Comparison of ENCODE assay signal across 8 cellular contexts in the genomic region with DNA sequence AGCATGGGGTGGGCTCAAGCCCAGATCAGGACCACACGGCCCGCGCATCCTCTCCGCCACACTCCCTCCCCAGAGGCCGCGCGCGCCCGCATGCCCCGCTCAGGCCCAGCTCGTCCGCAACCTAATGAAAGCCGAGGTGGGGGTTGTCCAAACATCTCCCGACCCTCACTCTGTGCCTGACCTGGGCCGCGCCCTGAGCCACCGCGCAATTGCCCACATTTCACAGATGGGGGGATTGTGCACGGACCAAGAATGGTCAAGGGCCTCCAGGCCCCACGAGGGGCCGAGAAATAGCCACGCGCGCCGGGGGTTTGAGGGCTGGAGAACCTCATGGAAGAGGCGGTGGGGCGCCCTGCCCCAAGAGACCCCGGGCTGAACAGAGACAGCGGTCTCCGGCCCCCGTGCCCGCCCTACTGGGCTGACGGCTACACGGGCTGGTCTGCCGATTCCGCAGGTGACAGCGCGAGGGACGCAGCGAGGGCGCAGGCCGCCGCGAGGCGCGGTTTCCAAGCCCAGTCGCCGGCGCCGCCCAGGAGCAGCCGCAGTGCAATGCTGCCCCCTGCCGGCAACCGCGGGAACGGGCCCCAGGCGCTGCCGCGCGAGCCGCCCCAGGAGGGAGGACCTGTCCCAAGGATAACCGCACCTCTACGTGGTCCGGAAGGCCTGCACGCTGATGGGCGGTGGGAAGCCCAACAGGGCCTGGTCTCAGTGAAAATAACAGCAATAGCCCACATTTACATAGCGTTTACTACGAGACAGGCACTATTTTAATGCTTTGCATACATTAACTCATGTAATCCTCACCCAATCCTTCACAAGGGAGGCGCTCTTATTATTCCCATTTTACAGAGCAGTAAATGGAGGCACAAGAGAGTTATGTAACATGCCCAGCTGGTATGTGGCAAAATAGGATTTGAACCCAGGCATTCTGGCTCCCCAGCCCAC. TPM values are rescaled to one million over a fixed set of nuclear protein-coding genes. Genes with fewer than 3 reads are reported as not detected.
DNase-seq lines count a peak whose midpoint lies in the region; ATAC-seq, FAIRE-seq and TF ChIP-seq lines count a peak whose summit lies in the region.

No MANE protein-coding gene starts in this region.

- dilution Hi-C loops in endothelial cell of umbilical vein (cut with MboI; ENCODE audit: extremely low pct_ligation_motif_present, low sequenced_read_pairs) = no loop called here

- H3K9ac ChIP-seq in BLaER1 (no peak overlapping the region), endothelial cell of umbilical vein (replicated peaks; ENCODE audit: extremely low read depth, insufficient read depth, low read length) (no peak overlapping the region)

- peak overlapping the region; percentile 48 for H2AFZ ChIP-seq in endothelial cell of umbilical vein (ENCODE audit: low read depth, low read length)

- POLR2A ChIA-PET in endothelial cell of umbilical vein (lab: Charles Lee) = no interaction called here

- H3K27ac ChIP-seq in BLaER1 (no peak overlapping the region), endothelial cell of umbilical vein (ENCODE audit: insufficient read depth, low read depth, low read length) (no peak overlapping the region)

- intact Hi-C loops in endothelial cell of umbilical vein (cut with micrococcal nuclease) = loop anchor here (1.0 to 5.0 kb wide), 4 partner anchors 115 to 1837 kb away; no protein-coding TSS in a partner anchor

- H3K4me1 Mint-ChIP-seq in activated CD8-positive, alpha-beta memory T cell treated with anti-CD3 and anti-CD28 coated beads, Interleukin-2, amount 10 ng/mL, durations not matched to agents 7 days and 5 days = peaks cover 2% of the 10 kb centered on the region

- H3K27ac Mint-ChIP-seq in activated CD8-positive, alpha-beta memory T cell treated with anti-CD3 and anti-CD28 coated beads, Interleukin-2, amount 10 ng/mL, durations not matched to agents 7 days and 5 days = no peak overlapping the region

- TF ChIP-seq POLR2A in endothelial cell of umbilical vein (IDR thresholded peaks at IDR 0.05; ENCODE audit: low read depth, low read length) = no peak

- H3K79me2 ChIP-seq in endothelial cell of umbilical vein (ENCODE audit: control insufficient read depth, insufficient read depth, low read length) = no peaks in the 10 kb centered on the region

- no TSS peak for BruUV-seq in endothelial cell of umbilical vein (replicated peaks; lab: Mats Ljungman, UMichigan)

- DNase-seq in NCI-H774 (lab: John Stamatoyannopoulos, UW) (peak; percentile 29), endothelial cell of umbilical vein (ENCODE audit: low read depth, low spot score) (peak; percentile 56), myocyte (ENCODE audit: low read depth) (peak; percentile 56)
- peak; percentile 79 for DNase-seq in activated CD8-positive, alpha-beta memory T cell treated with anti-CD3 and anti-CD28 coated beads, Interleukin-2, amount 10 ng/mL, durations not matched to agents 7 days and 5 days
- DNase-seq in stimulated activated CD8-positive, alpha-beta memory T cell treated with anti-CD3 and anti-CD28 coated beads, Interleukin-7, amount 100 ng/mL, for 48 hours (ENCODE audit: extremely low read depth in 1 of 2, low read depth in 1 of 2) = peak; percentile 53 to 73

- peaks cover 43% of the 10 kb centered on the region for H3K27me3 Mint-ChIP-seq in activated CD8-positive, alpha-beta memory T cell treated with anti-CD3 and anti-CD28 coated beads, Interleukin-2, amount 10 ng/mL, durations not matched to agents 7 days and 5 days

- FAIRE-seq in endothelial cell of umbilical vein (lab: Jason Lieb, UNC) = peak; percentile 73

- CTCF ChIA-PET in activated CD8-positive, alpha-beta memory T cell treated with anti-CD3 and anti-CD28 coated beads, Interleukin-2, amount 10 ng/mL, durations not matched to agents 7 days and 5 days (lab: Charles Lee) = interaction anchor here (1.2 kb wide), 2 partner anchors 208 to 381 kb away, joined by 3 to 4 read pairs; no protein-coding TSS in a partner anchor
- CTCF ChIA-PET in endothelial cell of umbilical vein (lab: Charles Lee) = interaction anchor here (0.6 to 3.4 kb wide), 5 partner anchors 10 to 1837 kb away, joined by 3 to 58 read pairs (median 4); no protein-coding TSS in a partner anchor

- H3K4me3 Mint-ChIP-seq in activated CD8-positive, alpha-beta memory T cell treated with anti-CD3 and anti-CD28 coated beads, Interleukin-2, amount 10 ng/mL, durations not matched to agents 7 days and 5 days = no peak overlapping the region

- H3K4me3 ChIP-seq in BLaER1 (peak overlapping the region; percentile 50), endothelial cell of umbilical vein (replicated peaks in 1 of 3; ENCODE audit: insufficient read depth in 1 of 3, low read depth in 1 of 3, low read length in 3 of 3) (no peak overlapping the region)

- H3K9me1 ChIP-seq in endothelial cell of umbilical vein (replicated peaks; ENCODE audit: control insufficient read depth, extremely low read depth, insufficient read depth, low read length) = no peaks in the 10 kb centered on the region

- H3K4me1 ChIP-seq in BLaER1 (peaks cover 24% of the 10 kb centered on the region), endothelial cell of umbilical vein (ENCODE audit: control insufficient read depth, extremely low read depth, insufficient read depth, low read length) (no peaks in the 10 kb centered on the region)

- no peaks in the 10 kb centered on the region for H3K36me3 Mint-ChIP-seq in activated CD8-positive, alpha-beta memory T cell treated with anti-CD3 and anti-CD28 coated beads, Interleukin-2, amount 10 ng/mL, durations not matched to agents 7 days and 5 days

- ATAC-seq in GM18870 (IDR thresholded peaks at IDR 0.05; ENCODE audit: unreplicated experiment) (peak; percentile 70), HG03095 (IDR thresholded peaks at IDR 0.05; ENCODE audit: unreplicated experiment) (peak; percentile 94)
- peak; percentile 95 for ATAC-seq in activated CD8-positive, alpha-beta memory T cell treated with anti-CD3 and anti-CD28 coated beads, Interleukin-2, amount 10 ng/mL, durations not matched to agents 7 days and 5 days

- H3K4me2 ChIP-seq in BLaER1 (peak overlapping the region; percentile 81), endothelial cell of umbilical vein (ENCODE audit: insufficient read depth, low read length) (no peak overlapping the region)

- H3K9me3 Mint-ChIP-seq in activated CD8-positive, alpha-beta memory T cell treated with anti-CD3 and anti-CD28 coated beads, Interleukin-2, amount 10 ng/mL, durations not matched to agents 7 days and 5 days (ENCODE audit: low read depth) = no peaks in the 10 kb centered on the region

- no peaks in the 10 kb centered on the region for H3K9me3 ChIP-seq in BLaER1
- no peaks in the 10 kb centered on the region for H3K9me3 ChIP-seq in endothelial cell of umbilical vein (replicated peaks; ENCODE audit: control insufficient read depth, insufficient read depth, low read length)

- no peaks in the 10 kb centered on the region for H3K36me3 ChIP-seq in BLaER1
- H3K36me3 ChIP-seq in endothelial cell of umbilical vein (ENCODE audit: control insufficient read depth in 2 of 2, extremely low read depth in 1 of 2, insufficient read depth in 2 of 2, low read length in 2 of 2) = no peaks in the 10 kb centered on the region

- H3K27me3 ChIP-seq in BLaER1 (no peaks in the 10 kb centered on the region), endothelial cell of umbilical vein (ENCODE audit: control insufficient read depth in 2 of 2, insufficient read depth in 2 of 2, low read length in 2 of 2) (peaks cover 10 to 11% of the 10 kb centered on the region in 2 experiments)

- peak; percentile 96 for TF ChIP-seq CTCF in endothelial cell of umbilical vein (IDR thresholded peaks at IDR 0.05; ENCODE audit: extremely low read depth in 1 of 2, insufficient read depth in 1 of 2, low read depth in 1 of 2, low read length in 2 of 2)

- H4K20me1 ChIP-seq in BLaER1 (no peaks in the 10 kb centered on the region; the same call in 1 of the 2 replicates), endothelial cell of umbilical vein (replicated peaks; ENCODE audit: control insufficient read depth, extremely low read depth, insufficient read depth, low read length) (no peaks in the 10 kb centered on the region)

TF ChIP-seq in endothelial cell of umbilical vein, 7 proteins besides CTCF, POLR2A, EP300 and RAD21:
- TF ChIP-seq GATA2 (IDR thresholded peaks at IDR 0.05; ENCODE audit: insufficient read depth, insufficient read length, low read depth, low read length) = no peak
- TF ChIP-seq POLR2AphosphoS5 (IDR thresholded peaks at IDR 0.05; ENCODE audit: insufficient read depth, low read depth, low read length) = no peak
- TF ChIP-seq EZH2 (IDR thresholded peaks at IDR 0.05; ENCODE audit: borderline replicate concordance, low read depth, low read length, severe bottlenecking) = no peak
- no peak for TF ChIP-seq MYC (IDR thresholded peaks at IDR 0.05; ENCODE audit: low read depth, low read length)
- no peak for TF ChIP-seq MAX (IDR thresholded peaks at IDR 0.05; ENCODE audit: insufficient read depth, insufficient read length)
- no peak for TF ChIP-seq FOS (IDR thresholded peaks at IDR 0.05; ENCODE audit: borderline replicate concordance, insufficient read depth, low read length)
- TF ChIP-seq JUN (IDR thresholded peaks at IDR 0.05; ENCODE audit: borderline replicate concordance, insufficient read depth, insufficient read length, low read depth) = no peak
TF ChIP-seq in endothelial cell of umbilical vein: peak in this region for 0.

RNA-seq across cellular contexts. Expression of gene GRID1, which starts 10.5 kb away (rescaled TPM):
- not detected for total RNA-seq in activated CD8-positive, alpha-beta memory T cell treated with anti-CD3 and anti-CD28 coated beads, Interleukin-2, amount 10 ng/mL, durations not matched to agents 7 days and 5 days
- total RNA-seq in endothelial cell of umbilical vein (not detected in 2 replicates), myocyte (not detected in 2 replicates)
- 0.10 TPM in 1 of 2 replicates, not detected in the other for polyA plus RNA-seq in endothelial cell of umbilical vein
- polyA plus RNA-seq in endothelial cell of umbilical vein (2011; cell fraction: cytosol; rRNA removed) = 0.01 TPM in 2 replicates
- polyA plus RNA-seq in endothelial cell of umbilical vein (2011; cell fraction: nucleus; rRNA removed) = not detected in 2 replicates
- polyA plus RNA-seq in endothelial cell of umbilical vein (2012) = not detected in 2 replicates
- polyA minus RNA-seq in endothelial cell of umbilical vein = 0.12 TPM in 1 of 2 replicates, not detected in the other
- polyA minus RNA-seq in endothelial cell of umbilical vein (2011; cell fraction: cytosol; rRNA and poly(A)+ RNA removed) = 1.5 TPM
- 0.19 TPM in 1 of 2 replicates, not detected in the other for polyA minus RNA-seq in endothelial cell of umbilical vein (2011; cell fraction: nucleus; rRNA and poly(A)+ RNA removed)
- 0.03 TPM for polyA plus RNA-seq in myocyte (2012)

Comparison
In these comparisons a context has a peak if more than half of its experiments do, and no peak if none do; other contexts are left out.
1. DNase-seq: peak in every context shown above with its lines; median percentile 79 in activated CD8-positive, alpha-beta memory T cell treated with anti-CD3 and anti-CD28 coated beads, Interleukin-2, amount 10 ng/mL, durations not matched to agents 7 days and 5 days; 63 in stimulated activated CD8-positive, alpha-beta memory T cell treated with anti-CD3 and anti-CD28 coated beads, Interleukin-7, amount 100 ng/mL, for 48 hours; 56 in endothelial cell of umbilical vein; 56 in myocyte; 29 in NCI-H774.